24 cellular contexts compared by ENCODE assay signal in the genomic region with DNA sequence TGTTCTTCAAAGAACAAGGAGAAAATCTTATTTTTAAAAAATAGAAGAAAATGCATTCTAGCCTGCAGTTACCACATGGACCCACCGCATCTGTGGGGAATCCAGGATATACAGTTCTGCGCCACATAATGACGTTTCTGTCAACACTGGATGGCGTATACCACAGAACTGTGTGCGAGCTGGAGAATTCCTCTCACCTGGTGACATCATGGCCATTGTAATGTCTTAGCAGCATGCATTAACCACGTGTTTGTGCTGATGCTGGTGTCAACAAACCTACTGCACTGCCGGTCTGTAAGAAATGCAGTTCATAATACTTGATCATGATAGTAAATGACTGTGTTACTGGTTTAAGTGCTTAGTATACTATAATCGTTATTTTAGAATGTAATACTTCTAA.
"Had no signal": no experiment of that assay in that cellular context is flagged by ENCODE, and none has a peak within 500 bp of the region (broad histone marks: within the 10 kb centered on the region; RNA-seq: fewer than 3 reads in every experiment).

No MANE protein-coding gene starts in this region.

- H3K4me2 ChIP-seq: smooth muscle cell had no signal

- H3K4me1 ChIP-seq: sigmoid colon had no signal

- H3K4me3 ChIP-seq: left lung, lung, mucosa of descending colon, sigmoid colon, smooth muscle cell had no signal

- H3K36me3 ChIP-seq: left lung, sigmoid colon had no signal

- DNase-seq: activated CD4-positive, alpha-beta memory T cell treated with anti-CD3 and anti-CD28 coated beads for 36 hours; activated CD4-positive, alpha-beta T cell treated with anti-CD3 and anti-CD28 coated beads, Interleukin-2, amount 10 ng/mL, durations not matched to agents 24 days and 14 days; activated CD4-positive, CD25-positive, alpha-beta regulatory T cell treated with anti-CD3 and anti-CD28 coated beads, Interleukin-2, amount 50 U/mL, for 72 hours; activated naive CD8-positive, alpha-beta T cell treated with anti-CD3 and anti-CD28 coated beads, Interleukin-2, amount 50 U/mL, for 24 hours; activated T-cell treated with anti-CD3 and anti-CD28 coated beads, Interleukin-2, amount 50 U/mL, for 48 hours; caudate nucleus; endodermal cell; foreskin fibroblast; left lung; mesendoderm; mucosa of descending colon; sigmoid colon; stimulated activated CD4-positive, alpha-beta T cell treated with anti-CD3 and anti-CD28 coated beads, Interleukin-1b, Interleukin-23, amount 100 ng/mL, for 48 hours; stimulated activated CD4-positive, alpha-beta T cell treated with anti-CD3 and anti-CD28 coated beads, Interleukin-4, amount 100 ng/mL, for 4 hours; stimulated activated CD8-positive, alpha-beta memory T cell treated with anti-CD3 and anti-CD28 coated beads, Interleukin-4, amount 100 ng/mL, for 48 hours; stimulated activated naive CD8-positive, alpha-beta T cell treated with anti-CD3 and anti-CD28 coated beads, Interleukin-15, amount 100 ng/mL, for 72 hours; SW 1271; T-helper 17 cell; T1000 had no signal

- ATAC-seq: activated naive CD8-positive, alpha-beta T cell treated with anti-CD3 and anti-CD28 coated beads, Interleukin-2, amount 50 U/mL, for 24 hours; esophagus mucosa; mucosa of descending colon; stimulated activated memory B cell treated with anti-CD40 and anti-IgM and Interleukin-4, amounts not matched to agents 10 μg/mL and 1 μg/mL and 100 μg/mL, for 72 hours; stimulated activated naive CD8-positive, alpha-beta T cell treated with anti-CD3 and anti-CD28 coated beads, Interleukin-15, amount 100 ng/mL, for 72 hours; T-helper 17 cell had no signal

- H3K9me3 ChIP-seq: left lung, mucosa of descending colon, neutrophil, sigmoid colon had no signal

- H3K27me3 ChIP-seq: left lung, neutrophil, sigmoid colon had no signal

- H3K27ac ChIP-seq: left lung, neutrophil, sigmoid colon had no signal
